In genomic region chr11:120102050-120102861, GRCh38 we compare ENCODE assay signal across 23 cellular contexts. TPM values are rescaled to one million over a fixed set of nuclear protein-coding genes. Genes with fewer than 3 reads are reported as not detected.
"Had no signal": no experiment of that assay in that cellular context is flagged by ENCODE, and none has a peak within 500 bp of the region (broad histone marks: within the 10 kb centered on the region; RNA-seq: fewer than 3 reads in every experiment).

No MANE protein-coding gene starts in this region.

- H3K9me3 ChIP-seq: psoas muscle, right atrium auricular region, sigmoid colon, testis, tibial nerve, upper lobe of right lung had no signal

- FAIRE-seq: endometrium, frontal cortex had no signal

- H3K27me3 ChIP-seq: right atrium auricular region, testis had no signal

- H3K4me3 ChIP-seq: dorsolateral prefrontal cortex, psoas muscle, right atrium auricular region, sigmoid colon, skin epidermis, testis, tibial nerve, upper lobe of right lung had no signal

- DNase-seq: cortex of kidney; effector memory CD4-positive, alpha-beta T cell; islet precursor cell; mammary epithelial cell; natural killer cell; psoas muscle; sigmoid colon; stimulated activated CD4-positive, alpha-beta T cell treated with anti-CD3 and anti-CD28 coated beads, Interleukin-2, amount 100 ng/mL, for 24 hours; stimulated activated CD4-positive, alpha-beta T cell treated with anti-CD3 and anti-CD28 coated beads, Interleukin-4, amount 100 ng/mL, for 4 hours; stimulated activated naive B cell treated with anti-CD40 and anti-IgM and Interleukin-4, amounts not matched to agents 10 μg/mL and 1 μg/mL and 100 μg/mL, for 72 hours; stimulated activated naive CD8-positive, alpha-beta T cell treated with anti-CD3 and anti-CD28 coated beads, Interleukin-15, amount 100 ng/mL, for 72 hours; testis; upper lobe of right lung had no signal

- H3K27ac ChIP-seq: dorsolateral prefrontal cortex, psoas muscle, right atrium auricular region, sigmoid colon, skin epidermis, testis, tibial nerve, upper lobe of right lung had no signal

- H3K4me1 ChIP-seq: psoas muscle, right atrium auricular region, sigmoid colon, testis, tibial nerve, upper lobe of right lung had no signal

- ATAC-seq: esophagus mucosa; left lobe of liver; natural killer cell; psoas muscle; stimulated activated naive B cell treated with anti-CD40 and anti-IgM and Interleukin-4, amounts not matched to agents 10 μg/mL and 1 μg/mL and 100 μg/mL, for 72 hours; stimulated activated naive CD8-positive, alpha-beta T cell treated with anti-CD3 and anti-CD28 coated beads, Interleukin-15, amount 100 ng/mL, for 72 hours; upper lobe of right lung had no signal

- H3K36me3 ChIP-seq: right atrium auricular region, sigmoid colon, tibial nerve, upper lobe of right lung had no signal

RNA-seq across cellular contexts. Expression of gene TRIM29, which starts 35.7 kb away (rescaled TPM):
- total RNA-seq: fibroblast of lung, frontal cortex, myocyte, natural killer cell had no signal
- polyA plus RNA-seq: fibroblast of lung had no signal
